In genomic region chr10:88113232-88113631, GRCh38 we compare ENCODE assay signal across 2 cellular contexts.
TF ChIP-seq lines count a peak whose summit lies in the region.

No MANE protein-coding gene starts in this region.

TF ChIP-seq in H1, 55 proteins besides CTCF, POLR2A, EP300 and RAD21 (continued from another document):
- TF ChIP-seq HDAC2 (IDR thresholded peaks at IDR 0.05; ENCODE audit: borderline replicate concordance in 1 of 2, low read depth in 2 of 2, low read length in 2 of 2) (no peak), EGR1 (IDR thresholded peaks at IDR 0.05; ENCODE audit: borderline replicate concordance, low read depth, low read length) (no peak), CHD1 (IDR thresholded peaks at IDR 0.05; ENCODE audit: low read depth, low read length) (no peak), TCF12 (IDR thresholded peaks at IDR 0.05; ENCODE audit: low read depth, low read length) (no peak), KDM1A (IDR thresholded peaks at IDR 0.05; ENCODE audit: borderline replicate concordance, low read length) (no peak), SIN3A (conservative IDR thresholded peaks at IDR 0.05 in 1 of 2, IDR thresholded peaks at IDR 0.05 in 1 of 2; ENCODE audit: low read depth in 1 of 2, low read length in 2 of 2) (no peak), ATF3 (IDR thresholded peaks at IDR 0.05; ENCODE audit: insufficient read depth, low read depth, low read length) (no peak), ATF2 (IDR thresholded peaks at IDR 0.05; ENCODE audit: low read length) (no peak), RNF2 (IDR thresholded peaks at IDR 0.05; ENCODE audit: borderline replicate concordance, low read depth, low read length, missing control alignments, poor library complexity, severe bottlenecking) (no peak), FOSL1 (IDR thresholded peaks at IDR 0.05; ENCODE audit: insufficient read depth, low read depth, low read length) (no peak), EZH2 (IDR thresholded peaks at IDR 0.05; ENCODE audit: low read depth, low read length, severe bottlenecking) (no peak), BRCA1 (IDR thresholded peaks at IDR 0.05; ENCODE audit: low read depth, low read length) (no peak), CEBPB (IDR thresholded peaks at IDR 0.05; ENCODE audit: low read depth, low read length) (no peak), SP2 (IDR thresholded peaks at IDR 0.05; ENCODE audit: low read length) (no peak), CREB1 (IDR thresholded peaks at IDR 0.05) (no peak), TEAD4 (IDR thresholded peaks at IDR 0.05; ENCODE audit: low read depth, low read length) (no peak)

TF ChIP-seq in HepG2, 621 proteins besides CTCF, POLR2A, EP300 and RAD21 (continued from another document):
- TF ChIP-seq ZNF354B (CRISPR knock-in tag; IDR thresholded peaks at IDR 0.05) = no peak
- TF ChIP-seq NKX3-1 (CRISPR knock-in tag; IDR thresholded peaks at IDR 0.05) = no peak
- TF ChIP-seq SOX5 (CRISPR knock-in tag; IDR thresholded peaks at IDR 0.05; ENCODE audit: borderline replicate concordance) = no peak
- no peak for TF ChIP-seq POLR2AphosphoS5 (IDR thresholded peaks at IDR 0.05; ENCODE audit: low read depth, low read length)
- TF ChIP-seq ZNF607 (CRISPR knock-in tag; IDR thresholded peaks at IDR 0.05; ENCODE audit: borderline replicate concordance) = no peak
- TF ChIP-seq, protein P1, sequence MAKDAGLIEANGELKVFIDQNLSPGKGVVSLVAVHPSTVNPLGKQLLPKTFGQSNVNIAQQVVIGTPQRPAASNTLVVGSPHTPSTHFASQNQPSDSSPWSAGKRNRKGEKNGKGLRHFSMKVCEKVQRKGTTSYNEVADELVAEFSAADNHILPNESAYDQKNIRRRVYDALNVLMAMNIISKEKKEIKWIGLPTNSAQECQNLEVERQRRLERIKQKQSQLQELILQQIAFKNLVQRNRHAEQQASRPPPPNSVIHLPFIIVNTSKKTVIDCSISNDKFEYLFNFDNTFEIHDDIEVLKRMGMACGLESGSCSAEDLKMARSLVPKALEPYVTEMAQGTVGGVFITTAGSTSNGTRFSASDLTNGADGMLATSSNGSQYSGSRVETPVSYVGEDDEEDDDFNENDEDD (CRISPR knock-in tag; IDR thresholded peaks at IDR 0.05; ENCODE audit: borderline replicate concordance) = no peak
